ENCODE assay signal across 7 cellular contexts in genomic region chr1:50976890-50977574, GRCh38. TPM values are rescaled to one million over a fixed set of nuclear protein-coding genes. Genes with fewer than 3 reads are reported as not detected.
DNase-seq lines count a peak whose midpoint lies in the region; ATAC-seq, FAIRE-seq and TF ChIP-seq lines count a peak whose summit lies in the region.

No MANE protein-coding gene starts in this region.

- H3K9me3 Mint-ChIP-seq in stimulated activated naive CD8-positive, alpha-beta T cell treated with anti-CD3 and anti-CD28 coated beads, Interleukin-15, Interleukin-2, amounts not matched to agents 100 ng/mL and 50 ng/mL, for 24 hours = no peaks in the 10 kb centered on the region

- no peak for FAIRE-seq in keratinocyte (lab: Jason Lieb, UNC)

- H3K4me3 Mint-ChIP-seq in stimulated activated naive CD8-positive, alpha-beta T cell treated with anti-CD3 and anti-CD28 coated beads, Interleukin-15, Interleukin-2, amounts not matched to agents 100 ng/mL and 50 ng/mL, for 24 hours = peak overlapping the region; percentile 81

- 38% methylated on average over 22 of the region's 26 CpGs for WGBS in mammary epithelial cell (ENCODE audit: low coverage, missing lambda C conversion rate)

- H3K9me1 ChIP-seq in keratinocyte (ENCODE audit: control insufficient read depth, extremely low read depth, insufficient read depth, low read length) = no peaks in the 10 kb centered on the region

- TF ChIP-seq CTCF in mammary epithelial cell (conservative IDR thresholded peaks at IDR 0.05 in 1 of 2, IDR thresholded peaks at IDR 0.05 in 1 of 2; ENCODE audit: extremely low read depth in 1 of 2, insufficient read depth in 1 of 2, low read depth in 1 of 2, low read length in 2 of 2) (no peak), keratinocyte (optimal IDR thresholded peaks at IDR 0.05 in 1 of 3, IDR thresholded peaks at IDR 0.05 in 1 of 3, conservative IDR thresholded peaks at IDR 0.05 in 1 of 3; ENCODE audit: extremely low read depth in 1 of 3, insufficient read depth in 2 of 3, low read length in 3 of 3) (no peak)

- peak overlapping the region; percentile 9 for H3K27ac Mint-ChIP-seq in stimulated activated naive CD8-positive, alpha-beta T cell treated with anti-CD3 and anti-CD28 coated beads, Interleukin-15, Interleukin-2, amounts not matched to agents 100 ng/mL and 50 ng/mL, for 24 hours

- H3K36me3 ChIP-seq in HUES48 (ENCODE audit: control insufficient read depth, insufficient read depth, low read length) (no peaks in the 10 kb centered on the region), mammary epithelial cell (ENCODE audit: insufficient read depth, low read length) (no peaks in the 10 kb centered on the region), keratinocyte (ENCODE audit: control insufficient read depth in 2 of 2, extremely low read depth in 1 of 2, insufficient read depth in 2 of 2, low read length in 2 of 2) (no peaks in the 10 kb centered on the region)

- H3K27ac ChIP-seq in HUES48 (ENCODE audit: low read depth, low read length) (no peak overlapping the region), mammary epithelial cell (ENCODE audit: insufficient read depth, low read depth, low read length) (no peak overlapping the region), keratinocyte (ENCODE audit: control insufficient read depth, insufficient read depth, low read length) (no peak overlapping the region)

- H3K79me2 ChIP-seq in mammary epithelial cell (ENCODE audit: insufficient read depth, low read length) = peaks cover 4% of the 10 kb centered on the region
- H3K79me2 ChIP-seq in keratinocyte (ENCODE audit: control insufficient read depth, insufficient read depth, low read length) = no peaks in the 10 kb centered on the region

- dilution Hi-C loops in mammary epithelial cell (cut with HindIII; ENCODE audit: low sequenced_read_pairs) = no loop called here
- dilution Hi-C loops in keratinocyte (cut with MboI; ENCODE audit: extremely low pct_ligation_motif_present, low sequenced_read_pairs) = no loop called here

- H3K27me3 ChIP-seq in HUES48 (ENCODE audit: control insufficient read depth, insufficient read depth, low read length) = peaks cover 98% of the 10 kb centered on the region
- H3K27me3 ChIP-seq in mammary epithelial cell (ENCODE audit: insufficient read depth, low read length) = no peaks in the 10 kb centered on the region
- no peaks in the 10 kb centered on the region for H3K27me3 ChIP-seq in keratinocyte (ENCODE audit: control insufficient read depth, extremely low read depth, insufficient read depth, low read length)

- H4K20me1 ChIP-seq in mammary epithelial cell (ENCODE audit: insufficient read depth, low read length) (no peaks in the 10 kb centered on the region), keratinocyte (ENCODE audit: control insufficient read depth, extremely low read depth, insufficient read depth, low read length) (no peaks in the 10 kb centered on the region)

- no peak overlapping the region for H3K9ac ChIP-seq in HUES48 (ENCODE audit: low read depth, low read length)
- peak overlapping the region; percentile 44 for H3K9ac ChIP-seq in mammary epithelial cell (ENCODE audit: insufficient read depth, low read length)
- peak overlapping the region; percentile 64 for H3K9ac ChIP-seq in keratinocyte (ENCODE audit: control insufficient read depth, extremely low read depth, insufficient read depth, low read length)

- H3K4me2 ChIP-seq in mammary epithelial cell (ENCODE audit: insufficient read depth, low read depth, low read length) (peak overlapping the region; percentile 98), keratinocyte (ENCODE audit: control insufficient read depth, extremely low read depth, insufficient read depth, low read depth, low read length) (peak overlapping the region; percentile 95)

- peaks cover 17% of the 10 kb centered on the region for H3K36me3 Mint-ChIP-seq in stimulated activated naive CD8-positive, alpha-beta T cell treated with anti-CD3 and anti-CD28 coated beads, Interleukin-15, Interleukin-2, amounts not matched to agents 100 ng/mL and 50 ng/mL, for 24 hours (ENCODE audit: low read depth)

- H3K9me3 ChIP-seq in HUES48 (ENCODE audit: control insufficient read depth, insufficient read depth, low read length) = no peaks in the 10 kb centered on the region
- H3K9me3 ChIP-seq in mammary epithelial cell (replicated peaks; ENCODE audit: insufficient read depth, low read length) = no peaks in the 10 kb centered on the region
- H3K9me3 ChIP-seq in keratinocyte (ENCODE audit: control insufficient read depth, low read depth, low read length) = no peaks in the 10 kb centered on the region

- H3K4me1 ChIP-seq in HUES48 (ENCODE audit: control insufficient read depth, insufficient read depth, low read length) = peaks cover 21% of the 10 kb centered on the region
- peaks cover 16% of the 10 kb centered on the region for H3K4me1 ChIP-seq in mammary epithelial cell (ENCODE audit: insufficient read depth, low read length)
- peaks cover 14% of the 10 kb centered on the region for H3K4me1 ChIP-seq in keratinocyte (ENCODE audit: control insufficient read depth, extremely low read depth, insufficient read depth, low read length)

- H2AFZ ChIP-seq in mammary epithelial cell (ENCODE audit: low read depth, low read length) = peak overlapping the region; percentile 92
- peak overlapping the region; percentile 87 for H2AFZ ChIP-seq in keratinocyte (ENCODE audit: control insufficient read depth, low read length)

- peaks cover 24% of the 10 kb centered on the region for H3K4me1 Mint-ChIP-seq in stimulated activated naive CD8-positive, alpha-beta T cell treated with anti-CD3 and anti-CD28 coated beads, Interleukin-15, Interleukin-2, amounts not matched to agents 100 ng/mL and 50 ng/mL, for 24 hours (ENCODE audit: low read depth)

- H3K4me3 ChIP-seq in HUES48 (ENCODE audit: low read depth, low read length) (peak overlapping the region; percentile 66; the same call in 1 of the 2 replicates), mammary epithelial cell (replicated peaks in 1 of 3; ENCODE audit: insufficient read depth in 1 of 3, low read depth in 2 of 3, low read length in 3 of 3) (peak overlapping the region; percentile 81 to 95 (median 81)), keratinocyte (ENCODE audit: control insufficient read depth in 2 of 3, extremely low read depth in 1 of 3, insufficient read depth in 2 of 3, low read depth in 1 of 3, low read length in 3 of 3) (peak overlapping the region; percentile 59 to 81 (median 76))

- H3K27me3 Mint-ChIP-seq in stimulated activated naive CD8-positive, alpha-beta T cell treated with anti-CD3 and anti-CD28 coated beads, Interleukin-15, Interleukin-2, amounts not matched to agents 100 ng/mL and 50 ng/mL, for 24 hours = peaks cover 47% of the 10 kb centered on the region

- TF ChIP-seq POLR2A in Raji (IDR thresholded peaks at IDR 0.05; ENCODE audit: insufficient read depth, low read depth, low read length) = peak; percentile 62

- ATAC-seq in GM21515 (IDR thresholded peaks at IDR 0.05; ENCODE audit: unreplicated experiment) = peak; percentile 67

- BruUV-seq in mammary epithelial cell (replicated peaks; lab: Mats Ljungman, UMichigan) = no TSS peak

- in situ Hi-C loops in mammary epithelial cell (cut with MboI; ENCODE audit: low sequenced_read_pairs in 2 of 2) = no loop called here

- peak; percentile 49 for DNase-seq in GDM1 (lab: John Stamatoyannopoulos, UW)
- DNase-seq in mammary epithelial cell = peak; percentile 25
- DNase-seq in keratinocyte (ENCODE audit: low read depth, low spot score) = no peak

- CTCF ChIA-PET in mammary epithelial cell (lab: Charles Lee; ENCODE audit: low non-redundant PET) = interaction anchor here (1.1 kb wide), 1 partner anchor 17 kb away, joined by 6 read pairs; the partner anchor contains the start of gene FAF1

- intact Hi-C loops in mammary epithelial cell (cut with micrococcal nuclease) = no loop called here

RNA-seq across cellular contexts. Expression of gene CDKN2C, which starts 7.0 kb away (rescaled TPM):
- total RNA-seq in mammary epithelial cell = 1 to 10 TPM; 1.3 to 5.8 TPM
- polyA plus RNA-seq in mammary epithelial cell (5.1 TPM), keratinocyte (0.31 to 1.9 TPM (median 1.3 TPM) in 3 replicates)
- polyA minus RNA-seq in mammary epithelial cell (7.1 TPM), keratinocyte (0.49 to 1.2 TPM in 2 of 3 replicates, not detected in the other)
- polyA plus RNA-seq in keratinocyte (2011; ENCODE audit: low read depth) = 0.22 TPM
- polyA plus RNA-seq in keratinocyte (2011; cell fraction: cytosol; rRNA removed) = 0.39 and 0.49 TPM in 2 replicates
- 0.24 and 0.32 TPM in 2 replicates for polyA plus RNA-seq in keratinocyte (2011; cell fraction: nucleus; rRNA removed)
- 0.56 and 1.7 TPM in 2 replicates for polyA plus RNA-seq in keratinocyte (2012; ENCODE audit: low replicate concordance)
- 2.1 TPM for polyA minus RNA-seq in keratinocyte (2011; cell fraction: cytosol; rRNA and poly(A)+ RNA removed)
- 0.31 and 0.32 TPM in 2 replicates for polyA minus RNA-seq in keratinocyte (2011; cell fraction: nucleus; rRNA and poly(A)+ RNA removed)

RNA-seq across cellular contexts. Expression of gene FAF1, which starts 17.0 kb away (rescaled TPM):
- 10 to 100 TPM; 56.3 to 72.8 TPM for total RNA-seq in mammary epithelial cell
- polyA plus RNA-seq in mammary epithelial cell (20.0 TPM), keratinocyte (18.6 to 33.1 TPM (median 21.1 TPM) in 3 replicates)
- polyA minus RNA-seq in mammary epithelial cell (29.9 TPM), keratinocyte (5.6 to 62.2 TPM (median 23.3 TPM) in 3 replicates)
- polyA plus RNA-seq in keratinocyte (2011; ENCODE audit: low read depth) = 45.0 TPM
- polyA plus RNA-seq in keratinocyte (2011; cell fraction: cytosol; rRNA removed) = 23.1 and 33.9 TPM in 2 replicates
- polyA plus RNA-seq in keratinocyte (2011; cell fraction: nucleus; rRNA removed) = 16.0 and 18.3 TPM in 2 replicates
- polyA plus RNA-seq in keratinocyte (2012; ENCODE audit: low replicate concordance) = 37.6 and 45.9 TPM in 2 replicates
- 12.7 TPM for polyA minus RNA-seq in keratinocyte (2011; cell fraction: cytosol; rRNA and poly(A)+ RNA removed)
- 16.0 and 44.8 TPM in 2 replicates for polyA minus RNA-seq in keratinocyte (2011; cell fraction: nucleus; rRNA and poly(A)+ RNA removed)
